18 cellular contexts compared by ENCODE assay signal in genomic region chr2:205774028-205774427, GRCh38.
DNase-seq lines count a peak whose midpoint lies in the region; ATAC-seq, FAIRE-seq and TF ChIP-seq lines count a peak whose summit lies in the region.
"Had no signal": no experiment of that assay in that cellular context is flagged by ENCODE, and none has a peak within 500 bp of the region (broad histone marks: within the 10 kb centered on the region; RNA-seq: fewer than 3 reads in every experiment).

No MANE protein-coding gene starts in this region.

- H3K9ac ChIP-seq in stomach smooth muscle (ENCODE audit: low read length in 2 of 2) = peak overlapping the region in 1 of 2 donors; percentile 21
- H3K9ac ChIP-seq: GM23248 had no signal

- no peaks in the 10 kb centered on the region for H3K9me3 ChIP-seq in gastroesophageal sphincter
- no peaks in the 10 kb centered on the region for H3K9me3 ChIP-seq in stomach smooth muscle (ENCODE audit: control insufficient read depth in 2 of 2, low read length in 2 of 2)
- H3K9me3 ChIP-seq: HAP-1 had no signal

- H3K4me3 ChIP-seq in gastroesophageal sphincter (no peak overlapping the region), stomach smooth muscle (ENCODE audit: low read length in 2 of 2) (no peak overlapping the region)
- H3K4me3 ChIP-seq: GM23248, HAP-1 had no signal

- WGBS in gastroesophageal sphincter (ENCODE audit: low coverage in 1 of 2), 2 donors = 80% methylated on average over 1 of the region's 1 CpG; no CpG with 5 or more reads in 1 of the 2 donors

- H3K27ac ChIP-seq in gastroesophageal sphincter (peak overlapping the region; percentile 54 to 96 (median 90)), stomach smooth muscle (ENCODE audit: low read length) (peak overlapping the region; percentile 97)
- H3K27ac ChIP-seq: GM23248 had no signal

- ATAC-seq in gastroesophageal sphincter = no peak
- no peak for ATAC-seq in HG02588 (IDR thresholded peaks at IDR 0.05; ENCODE audit: unreplicated experiment)
- ATAC-seq: Panc1 had no signal

- no peak for FAIRE-seq in GM12891 (lab: Jason Lieb, UNC)

- no peak for TF ChIP-seq CTCF in gastroesophageal sphincter (IDR thresholded peaks at IDR 0.05)

- TF ChIP-seq POLR2A in GM12891 (IDR thresholded peaks at IDR 0.05; ENCODE audit: low read depth, low read length) (no peak), gastroesophageal sphincter (IDR thresholded peaks at IDR 0.05) (no peak)

- H3K36me3 ChIP-seq in gastroesophageal sphincter = peaks cover 0 to 14% of the 10 kb centered on the region in 2 donors
- H3K36me3 ChIP-seq in stomach smooth muscle (ENCODE audit: control insufficient read depth in 2 of 2, insufficient read depth in 2 of 2, low read length in 2 of 2) = peaks cover 15 to 22% of the 10 kb centered on the region in 2 donors
- H3K36me3 ChIP-seq: HAP-1 had no signal

- H3K4me1 ChIP-seq in gastroesophageal sphincter (peaks cover 8 to 100% (median 19%) of the 10 kb centered on the region in 3 donors), stomach smooth muscle (ENCODE audit: control insufficient read depth, insufficient read depth, low read length) (peaks cover 79% of the 10 kb centered on the region)

- H3K27me3 ChIP-seq in gastroesophageal sphincter = no peaks in the 10 kb centered on the region
- H3K27me3 ChIP-seq in stomach smooth muscle (ENCODE audit: control insufficient read depth in 1 of 2, insufficient read depth in 2 of 2, low read length in 2 of 2) = no peaks in the 10 kb centered on the region

- no peak for TF ChIP-seq EP300 in gastroesophageal sphincter (IDR thresholded peaks at IDR 0.05)

- DNase-seq in NCI-H345 (lab: John Stamatoyannopoulos, UW) = peak; percentile 28
- DNase-seq in NCI-H345 treated with DMSO at 0.1 percent for 48 hours (lab: John Stamatoyannopoulos, UW; ENCODE audit: unreplicated experiment) = no peak
- DNase-seq in GM12891 (ENCODE audit: insufficient read length, low spot score) = no peak
- no peak for DNase-seq in H4 (ENCODE audit: low spot score)
- DNase-seq in COR-L47 (lab: John Stamatoyannopoulos, UW) = no peak
- DNase-seq: 8988T, GM23248, KBM-7, NCI-H1092 treated with DMSO at 0.1 percent for 48 hours, NCI-H1436 treated with DMSO at 0.1 percent for 48 hours, NCI-H1930, NCI-H2171 treated with DMSO at 0.1 percent for 48 hours, NCI-H69 had no signal

TF ChIP-seq in GM12891, 5 proteins besides CTCF, POLR2A, EP300 and RAD21:
- no peak for TF ChIP-seq POLR2AphosphoS5 (IDR thresholded peaks at IDR 0.05; ENCODE audit: low read depth, low read length)
- TF ChIP-seq TAF1 (IDR thresholded peaks at IDR 0.05; ENCODE audit: low read depth, low read length) = no peak
- TF ChIP-seq PAX5 (IDR thresholded peaks at IDR 0.05; ENCODE audit: insufficient read depth, low read length, severe bottlenecking) = no peak
- TF ChIP-seq SPI1 (IDR thresholded peaks at IDR 0.05; ENCODE audit: low read depth, low read length) = 0 out of 2 replicates have a peak, but pooled peaks have one; percentile 17
- TF ChIP-seq POU2F2 (IDR thresholded peaks at IDR 0.05; ENCODE audit: low read depth, low read length) = no peak
